Comparison of ENCODE assay signal across 8 cellular contexts in the genomic region with DNA sequence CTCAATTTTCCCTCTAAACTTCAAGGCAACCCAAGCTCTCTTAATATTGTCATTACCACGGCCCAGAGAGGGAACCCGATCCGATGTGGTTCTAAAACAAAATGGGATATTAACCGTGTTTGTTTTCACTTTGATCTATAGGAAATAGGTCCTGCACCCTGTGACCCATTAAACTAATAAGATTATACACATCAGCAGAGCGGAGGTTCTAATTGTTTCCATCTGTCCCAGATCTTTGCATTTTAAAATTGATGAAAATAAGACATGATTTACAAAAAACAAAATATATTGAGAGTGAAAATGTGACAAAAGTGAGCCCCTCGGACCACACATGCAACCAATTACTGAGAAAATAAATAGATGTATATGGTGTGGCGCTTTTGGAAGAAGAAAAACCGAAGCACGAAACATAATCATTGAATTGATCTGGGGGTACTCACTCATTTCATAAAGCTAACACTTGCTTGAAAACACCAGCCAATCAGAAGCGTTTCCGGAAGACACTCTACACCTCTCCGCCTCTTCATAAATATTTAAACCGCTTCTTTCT.
A peak's percentile ranks its signal among the peaks of the same experiment; 100 is the strongest.
DNase-seq lines count a peak whose midpoint lies in the region; ATAC-seq and TF ChIP-seq lines count a peak whose summit lies in the region.

No MANE protein-coding gene starts in this region.

- H3K4me2 ChIP-seq in neural progenitor cell, result peak overlapping the region; percentile 41

- H3K27me3 ChIP-seq in neural progenitor cell, result peaks cover 90% of the 10 kb centered on the region

- no peaks in the 10 kb centered on the region for H3K36me3 ChIP-seq in neural progenitor cell

- no peaks in the 10 kb centered on the region for H3K4me1 ChIP-seq in neural progenitor cell

- intact Hi-C loops in MCF 10A (cut with micrococcal nuclease), result no loop called here

- H3K4me3 ChIP-seq in NB4 (ENCODE audit: low read depth, low read length) (peak overlapping the region; percentile 74), neural progenitor cell (peak overlapping the region; percentile 23)

- CTCF ChIA-PET in MCF 10A (lab: Yijun Ruan, JAX), result interaction anchor here (0.7 to 1.0 kb wide), 2 partner anchors 229 to 272 kb away, joined by 3 to 6 read pairs; no protein-coding TSS in a partner anchor

- DNase-seq in NCI-H1105 treated with DMSO at 0.1 percent for 48 hours (lab: John Stamatoyannopoulos, UW) (peak; percentile 38), NCI-H1105 (lab: John Stamatoyannopoulos, UW) (no peak), NB4 (ENCODE audit: low read depth) (peak; percentile 41), MCF 10A (ENCODE audit: unreplicated experiment) (no peak), neural progenitor cell (ENCODE audit: low spot score) (no peak), RKO (ENCODE audit: low spot score) (no peak), substantia nigra (lab: John Stamatoyannopoulos, UW) (no peak)

- H3K36me3 Mint-ChIP-seq in MCF 10A (ENCODE audit: insufficient read depth, unreplicated experiment), result no peaks in the 10 kb centered on the region
- no peaks in the 10 kb centered on the region for H3K36me3 Mint-ChIP-seq in neural progenitor cell

- BruUV-seq in MCF 10A (replicated peaks; lab: Mats Ljungman, UMichigan), result no TSS peak

- H3K9me3 Mint-ChIP-seq in MCF 10A (ENCODE audit: unreplicated experiment) (no peaks in the 10 kb centered on the region), neural progenitor cell (no peaks in the 10 kb centered on the region)

- no peaks in the 10 kb centered on the region for H3K9me3 ChIP-seq in neural progenitor cell (ENCODE audit: low read depth)

- H3K4me1 Mint-ChIP-seq in MCF 10A (ENCODE audit: insufficient read depth, unreplicated experiment) (peaks cover 5% of the 10 kb centered on the region), neural progenitor cell (peaks cover 14% of the 10 kb centered on the region)

- no peak overlapping the region for H3K9ac ChIP-seq in neural progenitor cell

- no peak for TF ChIP-seq CTCF in NB4 (IDR thresholded peaks at IDR 0.05; ENCODE audit: low read depth, low read length)
- no peak for TF ChIP-seq CTCF in MCF 10A (IDR thresholded peaks at IDR 0.05; ENCODE audit: unreplicated experiment)
- TF ChIP-seq CTCF in neural progenitor cell (IDR thresholded peaks at IDR 0.05), result no peak

- peak; percentile 50 for TF ChIP-seq POLR2A in NB4 (IDR thresholded peaks at IDR 0.05; ENCODE audit: extremely low read depth, insufficient read length)

- H3K27ac ChIP-seq in neural progenitor cell (no peak overlapping the region), substantia nigra (ENCODE audit: low read depth, low read length, poor library complexity, severe bottlenecking) (no peak overlapping the region)

- H3K79me2 ChIP-seq in neural progenitor cell (ENCODE audit: low read depth), result no peaks in the 10 kb centered on the region

- H3F3A ChIP-seq in neural progenitor cell (ENCODE audit: low read depth), result peaks cover 28% of the 10 kb centered on the region

- H3K27me3 Mint-ChIP-seq in MCF 10A (ENCODE audit: insufficient read depth, unreplicated experiment) (peaks cover 41% of the 10 kb centered on the region), neural progenitor cell (ENCODE audit: insufficient read depth, low read depth) (peaks cover 62% of the 10 kb centered on the region)

- ATAC-seq in HG02763 (IDR thresholded peaks at IDR 0.05; ENCODE audit: unreplicated experiment), result no peak

- no peak overlapping the region for H3K27ac Mint-ChIP-seq in MCF 10A (ENCODE audit: low read depth, unreplicated experiment)
- H3K27ac Mint-ChIP-seq in neural progenitor cell, result no peak overlapping the region

- no peak overlapping the region for H2AFZ ChIP-seq in neural progenitor cell (replicated peaks)

- H3K4me3 Mint-ChIP-seq in MCF 10A (ENCODE audit: unreplicated experiment) (peak overlapping the region; percentile 68), neural progenitor cell (no peak overlapping the region)

- POLR2A ChIA-PET in MCF 10A (lab: Yijun Ruan, JAX), result interaction anchor here (1.1 to 1.5 kb wide), 2 partner anchors 10 to 337 kb away, joined by 3 read pairs; no protein-coding TSS in a partner anchor

- H4K20me1 ChIP-seq in neural progenitor cell (ENCODE audit: low read depth), result peaks cover 34% of the 10 kb centered on the region

Comparison
In these comparisons a context has a peak if more than half of its experiments do, and no peak if none do; other contexts are left out.
1. DNase-seq: peak in NCI-H1105 treated with DMSO at 0.1 percent for 48 hours (single experiment) and NB4 (single experiment); none in NCI-H1105 (single experiment), MCF 10A (single experiment), neural progenitor cell (single experiment), RKO (single experiment) and substantia nigra (0 of 49).